In genomic region chr17:71302721-71303549, GRCh38 we compare ENCODE assay signal across 21 cellular contexts.
"Had no signal": no experiment of that assay in that cellular context is flagged by ENCODE, and none has a peak within 500 bp of the region (broad histone marks: within the 10 kb centered on the region; RNA-seq: fewer than 3 reads in every experiment).

No MANE protein-coding gene starts in this region.

- DNase-seq: activated CD4-positive, alpha-beta memory T cell treated with anti-CD3 and anti-CD28 coated beads, Interleukin-2, amount 10 ng/mL, durations not matched to agents 7 days and 5 days; activated CD4-positive, alpha-beta T cell treated with anti-CD3 and anti-CD28 coated beads, Interleukin-2, amount 10 ng/mL, durations not matched to agents 24 days and 14 days; activated effector memory CD4-positive, alpha-beta T cell treated with Interleukin-2 at 50 U/mL for 16 hours; activated naive CD4-positive, alpha-beta T cell treated with anti-CD3 and anti-CD28 coated beads for 36 hours; activated naive CD8-positive, alpha-beta T cell treated with anti-CD3 and anti-CD28 coated beads, Interleukin-2, amount 10 ng/mL, durations not matched to agents 7 days and 5 days; activated T-cell treated with anti-CD3 and anti-CD28 coated beads, Interleukin-2, amount 50 U/mL, for 72 hours; amniotic stem cell; heart right ventricle; lower lobe of right lung; natural killer cell; stimulated activated CD4-positive, alpha-beta T cell treated with anti-CD3 and anti-CD28 coated beads, Interleukin-4, amount 100 ng/mL, for 4 hours; stimulated activated naive CD8-positive, alpha-beta T cell treated with anti-CD3 and anti-CD28 coated beads, Interleukin-15, Interleukin-2, amounts not matched to agents 100 U/mL and 50 U/mL, for 24 hours; upper lobe of right lung had no signal

- H3K9me3 ChIP-seq: lower lobe of right lung, upper lobe of right lung had no signal

- FAIRE-seq: endometrium, keratinocyte had no signal

- H3K4me3 ChIP-seq: cardiac muscle cell, gastroesophageal sphincter, heart right ventricle, lower lobe of right lung, right atrium auricular region, upper lobe of right lung had no signal

- H3K36me3 ChIP-seq: cardiac muscle cell, gastroesophageal sphincter, heart right ventricle, lower lobe of right lung, right atrium auricular region, upper lobe of right lung had no signal

- H3K27me3 ChIP-seq: cardiac muscle cell, gastroesophageal sphincter, heart right ventricle, right atrium auricular region, upper lobe of right lung had no signal

- ATAC-seq: activated CD4-positive, CD25-positive, alpha-beta regulatory T cell treated with anti-CD3 and anti-CD28 coated beads, Interleukin-2, amount 50 U/mL, for 24 hours; activated T-cell treated with anti-CD3 and anti-CD28 coated beads, Interleukin-2, amount 50 U/mL, for 72 hours; gastroesophageal sphincter; heart right ventricle; left lobe of liver; lower lobe of right lung; natural killer cell; stimulated activated naive CD8-positive, alpha-beta T cell treated with anti-CD3 and anti-CD28 coated beads, Interleukin-15, Interleukin-2, amounts not matched to agents 100 U/mL and 50 U/mL, for 24 hours; upper lobe of right lung had no signal

- H3K27ac ChIP-seq: cardiac muscle cell, gastroesophageal sphincter, heart right ventricle, lower lobe of right lung, right atrium auricular region, upper lobe of right lung, VCaP had no signal

- H3K4me1 ChIP-seq: gastroesophageal sphincter, heart right ventricle, lower lobe of right lung, right atrium auricular region, upper lobe of right lung had no signal
